8 cellular contexts compared by ENCODE assay signal in the genomic region with DNA sequence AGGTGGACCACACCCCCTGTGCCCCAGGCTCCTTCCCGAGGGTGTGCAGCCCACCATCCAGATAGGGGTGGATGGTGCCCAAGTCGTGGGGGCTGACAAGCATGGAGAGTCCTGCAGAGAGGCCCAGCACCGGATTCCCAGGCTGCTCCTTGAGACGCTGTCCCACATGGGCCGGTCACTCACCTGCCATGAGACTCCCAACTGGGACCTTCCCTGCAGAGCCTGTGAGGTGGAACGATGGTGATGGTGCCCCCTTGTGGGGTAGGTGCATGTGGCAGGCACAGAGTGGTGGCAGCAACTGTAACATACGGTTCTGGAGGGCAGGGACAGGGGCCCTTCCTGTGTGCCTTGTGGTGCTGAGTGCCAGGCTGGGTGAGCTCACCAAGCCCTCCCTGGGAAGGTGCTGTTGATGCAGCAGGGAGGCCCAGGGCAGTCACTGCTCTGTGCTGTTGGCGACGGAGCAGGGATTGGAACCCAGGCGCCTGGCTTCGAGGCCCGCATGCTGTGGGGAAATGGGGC. TPM values are rescaled to one million over a fixed set of nuclear protein-coding genes. Genes with fewer than 3 reads are reported as not detected.
A peak's percentile ranks its signal among the peaks of the same experiment; 100 is the strongest.
DNase-seq lines count a peak whose midpoint lies in the region; ATAC-seq and TF ChIP-seq lines count a peak whose summit lies in the region.

No MANE protein-coding gene starts in this region.

- no peaks in the 10 kb centered on the region for H3K9me3 Mint-ChIP-seq in CD4-positive, alpha-beta T cell
- H3K9me3 Mint-ChIP-seq in progenitor cell of endocrine pancreas (ENCODE audit: low read depth) = no peaks in the 10 kb centered on the region

- POLR2A ChIA-PET in CD4-positive, alpha-beta T cell (lab: Charles Lee) = no interaction called here

- peak; percentile 92 for ATAC-seq in CD4-positive, alpha-beta T cell (ENCODE audit: poor library complexity)
- ATAC-seq in HG03159 (IDR thresholded peaks at IDR 0.05; ENCODE audit: unreplicated experiment) (no peak), GM21529 (IDR thresholded peaks at IDR 0.05; ENCODE audit: unreplicated experiment) (no peak)

- CTCF ChIA-PET in CD4-positive, alpha-beta T cell (lab: Charles Lee) = no interaction called here

- peaks cover 9% of the 10 kb centered on the region for H3K4me1 ChIP-seq in NT2/D1 (ENCODE audit: insufficient read depth, insufficient read length)

- H3K36me3 Mint-ChIP-seq in CD4-positive, alpha-beta T cell (ENCODE audit: low read depth) = no peaks in the 10 kb centered on the region
- no peaks in the 10 kb centered on the region for H3K36me3 Mint-ChIP-seq in progenitor cell of endocrine pancreas (ENCODE audit: insufficient read depth)

- peaks cover 31% of the 10 kb centered on the region for H3K4me1 Mint-ChIP-seq in CD4-positive, alpha-beta T cell (ENCODE audit: low read depth)
- peaks cover 9% of the 10 kb centered on the region for H3K4me1 Mint-ChIP-seq in progenitor cell of endocrine pancreas (ENCODE audit: low read depth)

- H3K27me3 Mint-ChIP-seq in CD4-positive, alpha-beta T cell = no peaks in the 10 kb centered on the region
- no peaks in the 10 kb centered on the region for H3K27me3 Mint-ChIP-seq in progenitor cell of endocrine pancreas

- no peak overlapping the region for H3K9ac ChIP-seq in NT2/D1 (ENCODE audit: insufficient read length, low read depth)

- H3K4me3 ChIP-seq in H7 (ENCODE audit: insufficient read depth, low read depth, low read length) (no peak overlapping the region), NT2/D1 (ENCODE audit: insufficient read length, low read depth) (no peak overlapping the region)

- no peaks in the 10 kb centered on the region for H3K27me3 ChIP-seq in CD4-positive, alpha-beta T cell (ENCODE audit: control insufficient read depth, insufficient read depth, low read length)
- no peaks in the 10 kb centered on the region for H3K27me3 ChIP-seq in H7 (ENCODE audit: control insufficient read depth, insufficient read depth, low read length)
- H3K27me3 ChIP-seq in NT2/D1 (ENCODE audit: insufficient read depth, insufficient read length) = no peaks in the 10 kb centered on the region

- TF ChIP-seq CTCF in CD4-positive, alpha-beta T cell (IDR thresholded peaks at IDR 0.05) = peak; percentile 70
- TF ChIP-seq CTCF in progenitor cell of endocrine pancreas (IDR thresholded peaks at IDR 0.05; ENCODE audit: unreplicated experiment) = peak; percentile 80

- no peak overlapping the region for H3K27ac ChIP-seq in CD4-positive, alpha-beta T cell (ENCODE audit: low read depth, low read length)

- DNase-seq in CD4-positive, alpha-beta T cell = peak; percentile 52 to 69 (median 58)
- DNase-seq in H7 (peak; percentile 91), NT2/D1 (ENCODE audit: low read depth, low spot score) (peak; percentile 20), fibroblast of the conjunctiva (ENCODE audit: low read depth) (peak; percentile 10), progenitor cell of endocrine pancreas (ENCODE audit: low spot score, unreplicated experiment) (peak; percentile 69)
- peak; percentile 73 for DNase-seq in activated T-cell treated with anti-CD3 and anti-CD28 coated beads, Interleukin-2, amount 50 U/mL, for 1 hour

- no peak overlapping the region for H3K27ac Mint-ChIP-seq in CD4-positive, alpha-beta T cell
- H3K27ac Mint-ChIP-seq in progenitor cell of endocrine pancreas = peak overlapping the region; percentile 67

- H3K36me3 ChIP-seq in H7 (replicated peaks; ENCODE audit: control insufficient read depth, insufficient read depth, low read length) (no peaks in the 10 kb centered on the region; the same call in none of the 2 replicates), NT2/D1 (ENCODE audit: insufficient read depth, insufficient read length, low read length) (peaks cover 19% of the 10 kb centered on the region)

- intact Hi-C loops in CD4-positive, alpha-beta T cell (cut with DNase I, micrococcal nuclease) = loop anchor here (2.0 to 5.0 kb wide), 3 partner anchors 34 to 109 kb away; a partner anchor contains a TSS

- H3K4me3 Mint-ChIP-seq in CD4-positive, alpha-beta T cell = no peak overlapping the region
- no peak overlapping the region for H3K4me3 Mint-ChIP-seq in progenitor cell of endocrine pancreas (ENCODE audit: low read depth)

- H3K9me3 ChIP-seq in CD4-positive, alpha-beta T cell (ENCODE audit: control insufficient read depth, low read length) = no peaks in the 10 kb centered on the region
- H3K9me3 ChIP-seq in NT2/D1 (ENCODE audit: insufficient read depth, low read length) = no peaks in the 10 kb centered on the region

RNA-seq across cellular contexts. Expression of a gene that starts 33.1 kb away (rescaled TPM):
- total RNA-seq in CD4-positive, alpha-beta T cell = 10 to 100 TPM; 17.2 to 19.6 TPM
- total RNA-seq in H7 (2014; rRNA removed; shearing (Covaris generic)) = 30.0 and 32.9 TPM in 2 replicates
- total RNA-seq in progenitor cell of endocrine pancreas = 44.8 and 45.8 TPM in 2 replicates

RNA-seq across cellular contexts. Expression of a gene that starts 34.7 kb away (rescaled TPM):
- total RNA-seq in CD4-positive, alpha-beta T cell = under 1 TPM; 0.73 to 0.91 TPM
- total RNA-seq in H7 (2014; rRNA removed; shearing (Covaris generic)) = 0.24 and 0.70 TPM in 2 replicates
- 0.34 and 0.53 TPM in 2 replicates for total RNA-seq in progenitor cell of endocrine pancreas

RNA-seq across cellular contexts. Expression of a gene that starts 47.0 kb away (rescaled TPM):
- total RNA-seq in CD4-positive, alpha-beta T cell = 1 to 10 TPM; 4.0 to 4.8 TPM
- total RNA-seq in H7 (2014; rRNA removed; shearing (Covaris generic)) = 72.2 and 77.0 TPM in 2 replicates
- total RNA-seq in progenitor cell of endocrine pancreas = 29.8 and 39.4 TPM in 2 replicates

RNA-seq across cellular contexts. Expression of a gene that starts 49.8 kb away (rescaled TPM):
- 1 to 10 TPM; 2.0 to 2.4 TPM for total RNA-seq in CD4-positive, alpha-beta T cell
- total RNA-seq in H7 (2014; rRNA removed; shearing (Covaris generic)) = 2.6 and 4.2 TPM in 2 replicates
- total RNA-seq in progenitor cell of endocrine pancreas = 1.1 and 1.3 TPM in 2 replicates

RNA-seq across cellular contexts. Expression of a gene that starts 52.0 kb away (rescaled TPM):
- 10 to 100 TPM; 32.0 to 38.8 TPM for total RNA-seq in CD4-positive, alpha-beta T cell
- total RNA-seq in H7 (2014; rRNA removed; shearing (Covaris generic)) = 39.3 and 47.4 TPM in 2 replicates
- total RNA-seq in progenitor cell of endocrine pancreas = 40.4 and 43.8 TPM in 2 replicates

Comparison
In these comparisons a context has a peak if more than half of its experiments do, and no peak if none do; other contexts are left out.
1. DNase-seq: peak in every context shown above with its lines; median percentile 91 in H7; 73 in activated T-cell treated with anti-CD3 and anti-CD28 coated beads, Interleukin-2, amount 50 U/mL, for 1 hour; 69 in progenitor cell of endocrine pancreas; 58 in CD4-positive, alpha-beta T cell; 20 in NT2/D1; 10 in fibroblast of the conjunctiva.